Comparison of ENCODE assay signal across 38 cellular contexts in the genomic region with DNA sequence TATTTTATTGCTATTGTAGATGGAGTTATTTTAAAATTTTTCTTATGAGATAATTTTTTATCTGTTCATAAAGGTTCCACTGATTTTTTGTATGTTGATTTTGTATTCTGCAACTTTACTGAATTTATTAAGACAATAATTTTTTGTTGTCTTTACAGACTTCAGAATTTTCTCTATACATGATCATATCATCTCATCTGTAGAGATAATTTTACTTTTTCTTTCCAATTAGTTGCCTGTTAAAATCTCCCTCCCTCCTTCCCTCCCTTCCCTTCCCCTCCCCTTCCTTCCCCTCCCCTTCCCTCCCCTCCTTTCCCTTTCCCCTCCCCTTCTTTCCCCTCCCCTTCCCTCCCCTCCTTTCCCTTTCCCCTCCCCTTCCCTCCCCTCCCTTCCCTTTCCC.
"Had no signal": no experiment of that assay in that cellular context is flagged by ENCODE, and none has a peak within 500 bp of the region (broad histone marks: within the 10 kb centered on the region; RNA-seq: fewer than 3 reads in every experiment).

No MANE protein-coding gene starts in this region.

- H3K9me3 ChIP-seq: adrenal gland, ascending aorta had no signal

- H3K36me3 ChIP-seq: adrenal gland, ascending aorta, brain microvascular endothelial cell, breast epithelium, cardiac muscle cell had no signal

- H3K36me3 Mint-ChIP-seq: brain had no signal

- FAIRE-seq: astrocyte, bronchial epithelial cell had no signal

- H3K27ac Mint-ChIP-seq: activated naive CD4-positive, alpha-beta T cell treated with anti-CD3 and anti-CD28 coated beads for 36 hours; activated naive CD4-positive, alpha-beta T cell treated with anti-CD3 and anti-CD28 coated beads, Interleukin-2, amount 10 ng/mL, durations not matched to agents 7 days and 5 days; activated naive CD4-positive, alpha-beta T cell treated with anti-CD3 and anti-CD28 coated beads, Interleukin-2, amount 50 U/mL, for 24 hours; activated naive CD8-positive, alpha-beta T cell; activated naive CD8-positive, alpha-beta T cell treated with anti-CD3 and anti-CD28 coated beads for 36 hours; activated naive CD8-positive, alpha-beta T cell treated with anti-CD3 and anti-CD28 coated beads, Interleukin-2, amount 10 ng/mL, durations not matched to agents 7 days and 5 days; activated naive CD8-positive, alpha-beta T cell treated with anti-CD3 and anti-CD28 coated beads, Interleukin-2, amount 50 U/mL, for 24 hours; activated T-cell treated with anti-CD3 and anti-CD28 coated beads, Interleukin-2, amount 50 U/mL, for 24 hours; activated T-cell treated with anti-CD3 and anti-CD28 coated beads, Interleukin-2, amount 50 U/mL, for 72 hours; activated T-helper 1 cell treated with anti-CD3 and anti-CD28 coated beads, Interleukin-12 subunit alpha, Interleukin-12 subunit beta, Interleukin-2, Interleukin-4 antibody, amounts not matched to agents 30 ng/mL and 10 ng/mL and 1 ng/mL, durations not matched to agents 14 hours and 24 hours and 36 hours; activated T-helper 17 cell treated with anti-CD3 and anti-CD28 coated beads, Interleukin-2, amount 50 U/mL, for 72 hours; activated T-helper 2 cell treated with anti-CD3 and anti-CD28 coated beads, Interferon-gamma antibody, Interleukin-2, Interleukin-4, amounts not matched to agents 10 μg/mL and 5 μg/mL and 100 μg/mL, durations not matched to agents 14 hours and 24 hours and 36 hours; brain had no signal

- H3K27me3 ChIP-seq: adrenal gland, ascending aorta, body of pancreas, brain microvascular endothelial cell, breast epithelium, cardiac muscle cell had no signal

- H3K4me1 ChIP-seq: adrenal gland, ascending aorta, body of pancreas, breast epithelium had no signal

- H3K27ac ChIP-seq: adrenal gland, ascending aorta, body of pancreas, brain microvascular endothelial cell, breast epithelium, cardiac muscle cell had no signal

- H3K4me3 ChIP-seq: adrenal gland, ascending aorta, body of pancreas, breast epithelium, cardiac muscle cell had no signal

- ATAC-seq: activated naive CD8-positive, alpha-beta T cell treated with anti-CD3 and anti-CD28 coated beads, Interleukin-2, amount 50 U/mL, for 24 hours; activated T-cell treated with anti-CD3 and anti-CD28 coated beads, Interleukin-2, amount 50 U/mL, for 4 hours; activated T-cell treated with anti-CD3 and anti-CD28 coated beads, Interleukin-2, amount 50 U/mL, for 72 hours; activated T-helper 17 cell treated with anti-CD3 and anti-CD28 coated beads, Interleukin-2, amount 50 U/mL, for 72 hours; body of pancreas had no signal

- DNase-seq: activated effector memory CD4-positive, alpha-beta T cell treated with anti-CD3 and anti-CD28 coated beads, Interleukin-2, amount 50 U/mL, for 16 hours; activated effector memory CD4-positive, alpha-beta T cell treated with Interleukin-2 at 50 U/mL for 16 hours; activated gamma-delta T cell; activated gamma-delta T cell treated with Interleukin-2 at 50 U/mL for 16 hours; activated naive CD4-positive, alpha-beta T cell; activated naive CD4-positive, alpha-beta T cell treated with anti-CD3 and anti-CD28 coated beads for 36 hours; activated naive CD4-positive, alpha-beta T cell treated with anti-CD3 and anti-CD28 coated beads, Interleukin-2, amount 10 ng/mL, durations not matched to agents 7 days and 5 days; activated naive CD4-positive, alpha-beta T cell treated with anti-CD3 and anti-CD28 coated beads, Interleukin-2, amount 50 U/mL, for 16 hours; activated naive CD4-positive, alpha-beta T cell treated with Interleukin-2 at 50 U/mL for 16 hours; activated naive CD8-positive, alpha-beta T cell treated with anti-CD3 and anti-CD28 coated beads for 36 hours; activated naive CD8-positive, alpha-beta T cell treated with anti-CD3 and anti-CD28 coated beads, Interleukin-2, amount 10 ng/mL, durations not matched to agents 7 days and 5 days; activated naive CD8-positive, alpha-beta T cell treated with anti-CD3 and anti-CD28 coated beads, Interleukin-2, amount 50 U/mL, for 24 hours; activated T-cell treated with anti-CD3 and anti-CD28 coated beads, Interleukin-2, amount 50 U/mL, for 1 hour; activated T-cell treated with anti-CD3 and anti-CD28 coated beads, Interleukin-2, amount 50 U/mL, for 24 hours; activated T-cell treated with anti-CD3 and anti-CD28 coated beads, Interleukin-2, amount 50 U/mL, for 4 hours; activated T-cell treated with anti-CD3 and anti-CD28 coated beads, Interleukin-2, amount 50 U/mL, for 48 hours; activated T-cell treated with anti-CD3 and anti-CD28 coated beads, Interleukin-2, amount 50 U/mL, for 72 hours; adrenal gland; amniotic stem cell; amygdala; anterior cingulate cortex; aorta; body of pancreas; brain microvascular endothelial cell; caudate nucleus; central memory CD4-positive, alpha-beta T cell; cerebellar nuclear complex had no signal
